In genomic region chr11:118531597-118532084, GRCh38 we compare ENCODE assay signal across 1 cellular context.
TF ChIP-seq lines count a peak whose summit lies in the region.

No MANE protein-coding gene starts in this region.

TF ChIP-seq in H1, 55 proteins besides CTCF, POLR2A, EP300 and RAD21:
- TF ChIP-seq EGR1 (IDR thresholded peaks at IDR 0.05; ENCODE audit: borderline replicate concordance, low read depth, low read length) (no peak), SIN3A (conservative IDR thresholded peaks at IDR 0.05 in 1 of 2, IDR thresholded peaks at IDR 0.05 in 1 of 2; ENCODE audit: low read depth in 1 of 2, low read length in 2 of 2) (0 out of 4 replicates have a peak, but pooled peaks of 1 of the 2 experiments have one; percentile 71), MAX (IDR thresholded peaks at IDR 0.05) (0 out of 2 replicates have a peak, but pooled peaks have one; percentile 3), SAP30 (IDR thresholded peaks at IDR 0.05; ENCODE audit: insufficient read depth, insufficient replicate concordance, low read length) (peak; percentile 13)
